ENCODE assay signal across 8 cellular contexts in genomic region chr2:198374375-198375072, GRCh38.
DNase-seq lines count a peak whose midpoint lies in the region; ATAC-seq, FAIRE-seq and TF ChIP-seq lines count a peak whose summit lies in the region.

No MANE protein-coding gene starts in this region.

- FAIRE-seq in endometrium (lab: Jason Lieb, UNC), result peak; percentile 55

- peak; percentile 52 for DNase-seq in NCI-H1436 (lab: John Stamatoyannopoulos, UW)
- DNase-seq in NCI-H1436 treated with DMSO at 0.1 percent for 48 hours (lab: John Stamatoyannopoulos, UW), result no peak
- DNase-seq in KBM-7, result peak; percentile 52
- DNase-seq in RWPE1 (ENCODE audit: low spot score), result peak; percentile 11
- peak; percentile 61 for DNase-seq in non-pigmented ciliary epithelial cell (ENCODE audit: low read depth)
- DNase-seq in sciatic nerve (ENCODE audit: low spot score), result no peak

- CTCF ChIA-PET in RWPE1 (lab: Yijun Ruan, JAX), result interaction anchor here (0.6 to 1.0 kb wide), 3 partner anchors 700 to 1222 kb away, joined by 3 to 4 read pairs (median 3); no protein-coding TSS in a partner anchor

- peak; percentile 45 for TF ChIP-seq CTCF in RWPE1 (conservative IDR thresholded peaks at IDR 0.05; ENCODE audit: low read depth)

- in situ Hi-C loops in KBM-7 (cut with MboI; ENCODE audit: low pct_unique_long_range_greater_than_20kb, low sequenced_read_pairs), result no loop called here

- H3K27ac ChIP-seq in RWPE1, result no peak overlapping the region

- intact Hi-C loops in sciatic nerve (cut with DNase I), result no loop called here

- no peak for ATAC-seq in sciatic nerve
- no peak for ATAC-seq in HG03280 (IDR thresholded peaks at IDR 0.05; ENCODE audit: unreplicated experiment)

- POLR2A ChIA-PET in RWPE1 (lab: Yijun Ruan, JAX; ENCODE audit: low non-redundant PET), result no interaction called here

Comparison
In these comparisons a context has a peak if more than half of its experiments do, and no peak if none do; other contexts are left out.
1. DNase-seq: peak in NCI-H1436 (single experiment), KBM-7 (single experiment), RWPE1 (single experiment) and non-pigmented ciliary epithelial cell (single experiment); none in NCI-H1436 treated with DMSO at 0.1 percent for 48 hours (single experiment) and sciatic nerve (single experiment).